ENCODE assay signal across 1 cellular context in genomic region chr11:2563216-2564007, GRCh38.
TF ChIP-seq lines count a peak whose summit lies in the region.

No MANE protein-coding gene starts in this region.

TF ChIP-seq in HepG2, 621 proteins besides CTCF, POLR2A, EP300 and RAD21 (continued from another document and continues in another):
- peak; percentile 49; the same call in 1 of the 2 replicates for TF ChIP-seq SNAPC2 (CRISPR knock-in tag; IDR thresholded peaks at IDR 0.05)
- TF ChIP-seq TBL1XR1 (IDR thresholded peaks at IDR 0.05; ENCODE audit: borderline replicate concordance, low read length, partially characterized antibody), result no peak
- peak; percentile 32; the same call in 1 of the 2 replicates for TF ChIP-seq UBTF (CRISPR knock-in tag; IDR thresholded peaks at IDR 0.05)
- no peak for TF ChIP-seq ZNF768 (CRISPR knock-in tag; IDR thresholded peaks at IDR 0.05)
- TF ChIP-seq ZNF788 (CRISPR knock-in tag; IDR thresholded peaks at IDR 0.05; ENCODE audit: borderline replicate concordance), result no peak; the same call in 1 of the 2 replicates
- TF ChIP-seq CHD2 (IDR thresholded peaks at IDR 0.05; ENCODE audit: low read depth, low read length), result no peak
- TF ChIP-seq ZNF530 (CRISPR knock-in tag; IDR thresholded peaks at IDR 0.05; ENCODE audit: low read depth), result no peak
- no peak for TF ChIP-seq CEBPZ (IDR thresholded peaks at IDR 0.05; ENCODE audit: low read length)
- TF ChIP-seq PRDM15 (CRISPR knock-in tag; IDR thresholded peaks at IDR 0.05), result peak; percentile 48; the same call in 1 of the 2 replicates
- no peak for TF ChIP-seq POLR2AphosphoS5 (IDR thresholded peaks at IDR 0.05; ENCODE audit: low read depth, low read length)
- TF ChIP-seq KDM6A (CRISPR knock-in tag; IDR thresholded peaks at IDR 0.05; ENCODE audit: low read depth), result peak; percentile 80; the same call in 1 of the 2 replicates
- peak; percentile 64; the same call in 1 of the 2 replicates for TF ChIP-seq ETV5 (CRISPR knock-in tag; IDR thresholded peaks at IDR 0.05; ENCODE audit: borderline replicate concordance)
- no peak for TF ChIP-seq ZBTB46 (CRISPR knock-in tag; IDR thresholded peaks at IDR 0.05; ENCODE audit: borderline replicate concordance)
- TF ChIP-seq RXRB (CRISPR knock-in tag; IDR thresholded peaks at IDR 0.05; ENCODE audit: borderline replicate concordance), result peak; percentile 57; the same call in 1 of the 2 replicates
- peak; percentile 66 for TF ChIP-seq ZFP1 (CRISPR knock-in tag; IDR thresholded peaks at IDR 0.05)
- no peak for TF ChIP-seq TOE1 (CRISPR knock-in tag; IDR thresholded peaks at IDR 0.05)
- no peak for TF ChIP-seq ZBTB14 (CRISPR knock-in tag; IDR thresholded peaks at IDR 0.05)
- no peak for TF ChIP-seq FOSL1 (CRISPR knock-in tag; IDR thresholded peaks at IDR 0.05; ENCODE audit: borderline replicate concordance)
- TF ChIP-seq BORCS8-MEF2B (CRISPR knock-in tag; IDR thresholded peaks at IDR 0.05), result no peak; the same call in 1 of the 2 replicates
- TF ChIP-seq AKAP8 (CRISPR knock-in tag; IDR thresholded peaks at IDR 0.05), result no peak
- TF ChIP-seq ZFAT (CRISPR knock-in tag; conservative IDR thresholded peaks at IDR 0.05), result no peak
- no peak; the same call in 1 of the 2 replicates for TF ChIP-seq RXRA (CRISPR knock-in tag; IDR thresholded peaks at IDR 0.05)
- TF ChIP-seq GABPB1 (CRISPR knock-in tag; IDR thresholded peaks at IDR 0.05), result no peak; the same call in 1 of the 2 replicates
- peak; percentile 72 for TF ChIP-seq HIC2 (CRISPR knock-in tag; IDR thresholded peaks at IDR 0.05; ENCODE audit: low read depth)
- no peak for TF ChIP-seq SYNCRIP (IDR thresholded peaks at IDR 0.05; ENCODE audit: insufficient read depth, low read depth, low read length)
- 0 out of 2 replicates have a peak, but pooled peaks have one; percentile 61 for TF ChIP-seq BRCA1 (CRISPR knock-in tag; IDR thresholded peaks at IDR 0.05)
- TF ChIP-seq CC2D1A (CRISPR knock-in tag; IDR thresholded peaks at IDR 0.05), result no peak
- no peak for TF ChIP-seq CENPX (CRISPR knock-in tag; IDR thresholded peaks at IDR 0.05)
- TF ChIP-seq SRSF9 (IDR thresholded peaks at IDR 0.05; ENCODE audit: borderline replicate concordance, insufficient read depth, low read depth, low read length, poor library complexity, severe bottlenecking), result no peak
- no peak for TF ChIP-seq SRY (CRISPR knock-in tag; IDR thresholded peaks at IDR 0.05)
- TF ChIP-seq HNRNPK (IDR thresholded peaks at IDR 0.05; ENCODE audit: low read depth, low read length, poor library complexity, severe bottlenecking), result no peak
- TF ChIP-seq PAXIP1 (CRISPR knock-in tag; conservative IDR thresholded peaks at IDR 0.05), result peak; percentile 94
- no peak for TF ChIP-seq ZEB1 (IDR thresholded peaks at IDR 0.05; ENCODE audit: insufficient replicate concordance, low read depth)
- no peak for TF ChIP-seq ZXDC (CRISPR knock-in tag; IDR thresholded peaks at IDR 0.05)
- TF ChIP-seq ZNF784 (CRISPR knock-in tag; IDR thresholded peaks at IDR 0.05; ENCODE audit: borderline replicate concordance), result no peak
- peak; percentile 46; the same call in 1 of the 2 replicates for TF ChIP-seq CREM (IDR thresholded peaks at IDR 0.05)
- no peak for TF ChIP-seq CREM (CRISPR knock-in tag; IDR thresholded peaks at IDR 0.05)
- TF ChIP-seq ZNF782 (CRISPR knock-in tag; IDR thresholded peaks at IDR 0.05; ENCODE audit: borderline replicate concordance), result no peak
